17 cellular contexts compared by ENCODE assay signal in genomic region chr4:118824141-118824540, GRCh38. TPM values are rescaled to one million over a fixed set of nuclear protein-coding genes. Genes with fewer than 3 reads are reported as not detected.
DNase-seq lines count a peak whose midpoint lies in the region; ATAC-seq and TF ChIP-seq lines count a peak whose summit lies in the region.
"Had no signal": no experiment of that assay in that cellular context is flagged by ENCODE, and none has a peak within 500 bp of the region (broad histone marks: within the 10 kb centered on the region; RNA-seq: fewer than 3 reads in every experiment).

No MANE protein-coding gene starts in this region.

- DNase-seq in Caco-2 (no peak), T-helper 17 cell (no peak), cerebellar cortex (ENCODE audit: low spot score) (peak; percentile 51), smooth muscle cell (lab: John Stamatoyannopoulos, UW; ENCODE audit: unreplicated experiment) (no peak), dermis blood vessel endothelial cell (no peak)
- no peak for DNase-seq in stimulated activated CD8-positive, alpha-beta memory T cell treated with anti-CD3 and anti-CD28 coated beads, Interleukin-4, amount 100 ng/mL, for 48 hours
- no peak for DNase-seq in stimulated activated CD4-positive, alpha-beta T cell treated with anti-CD3 and anti-CD28 coated beads, Interleukin-12 subunit alpha, Interleukin-12 subunit beta, amount 100 ng/mL, for 4 hours
- DNase-seq: DMS79 treated with DMSO at 0.1 percent for 48 hours, H9, KG1, MV-4-11, NCI-H524 treated with DMSO at 0.1 percent for 48 hours had no signal

- no peaks in the 10 kb centered on the region for H3K4me1 ChIP-seq in Caco-2
- no peaks in the 10 kb centered on the region for H3K4me1 ChIP-seq in smooth muscle cell (ENCODE audit: low read depth)
- H3K4me1 ChIP-seq: SJSA1 had no signal

- no peak overlapping the region for H3K9ac ChIP-seq in smooth muscle cell (ENCODE audit: low read depth)

- POLR2A ChIA-PET in Caco-2 (lab: Charles Lee): no interaction called here

- intact Hi-C loops in Caco-2 (cut with micrococcal nuclease; ENCODE audit: unreplicated experiment): no loop called here

- H3K27ac Mint-ChIP-seq in Caco-2 (ENCODE audit: unreplicated experiment) (peak overlapping the region; percentile 19), T-helper 17 cell (peak overlapping the region; percentile 69)
- H3K27ac Mint-ChIP-seq: B cell had no signal

- H2AFZ ChIP-seq in smooth muscle cell (ENCODE audit: low read depth): no peak overlapping the region

- no peak overlapping the region for H3K4me2 ChIP-seq in smooth muscle cell
- H3K4me2 ChIP-seq: A549 had no signal

- no peaks in the 10 kb centered on the region for H3K9me3 Mint-ChIP-seq in Caco-2 (ENCODE audit: unreplicated experiment)
- H3K9me3 Mint-ChIP-seq: CD14-positive monocyte, H9 had no signal

- WGBS in smooth muscle cell (ENCODE audit: low lambda C conversion rate): 96% methylated on average over 5 of the region's 5 CpGs

- no peaks in the 10 kb centered on the region for H3K27me3 Mint-ChIP-seq in Caco-2 (ENCODE audit: insufficient read depth, unreplicated experiment)
- H3K27me3 Mint-ChIP-seq in T-helper 17 cell: no peaks in the 10 kb centered on the region
- H3K27me3 Mint-ChIP-seq: B cell had no signal

- H3K36me3 ChIP-seq in Caco-2 (ENCODE audit: control insufficient read depth, insufficient read depth, low read length) (no peaks in the 10 kb centered on the region), smooth muscle cell (ENCODE audit: low read depth) (peaks cover 22% of the 10 kb centered on the region)

- CTCF ChIA-PET in Caco-2 (lab: Charles Lee): no interaction called here

- H3K36me3 Mint-ChIP-seq in Caco-2 (ENCODE audit: insufficient read depth, unreplicated experiment) (peaks cover 34% of the 10 kb centered on the region), T-helper 17 cell (ENCODE audit: low read depth) (peaks cover 12% of the 10 kb centered on the region)

- TF ChIP-seq CTCF in Caco-2 (IDR thresholded peaks at IDR 0.05; ENCODE audit: insufficient read depth in 1 of 2, low read depth in 1 of 2, low read length in 1 of 2, severe bottlenecking in 1 of 2, unreplicated experiment in 1 of 2) (no peak), smooth muscle cell (IDR thresholded peaks at IDR 0.05; ENCODE audit: borderline replicate concordance, insufficient read depth, poor library complexity, severe bottlenecking) (no peak)

- H3K4me1 Mint-ChIP-seq in Caco-2 (ENCODE audit: low read depth, unreplicated experiment) (peaks cover 14% of the 10 kb centered on the region), T-helper 17 cell (peaks cover 36% of the 10 kb centered on the region)

- H3K9me3 ChIP-seq in Caco-2 (no peaks in the 10 kb centered on the region), T-helper 17 cell (ENCODE audit: control insufficient read depth, low read length, poor library complexity, severe bottlenecking) (no peaks in the 10 kb centered on the region), smooth muscle cell (replicated peaks; ENCODE audit: low read depth) (no peaks in the 10 kb centered on the region)
- H3K9me3 ChIP-seq: A549, SJSA1 had no signal

- H3K4me3 Mint-ChIP-seq in Caco-2 (ENCODE audit: unreplicated experiment) (no peak overlapping the region), T-helper 17 cell (no peak overlapping the region)
- H3K4me3 Mint-ChIP-seq: B cell, CD14-positive monocyte had no signal

- H3K27me3 ChIP-seq in Caco-2 (replicated peaks; ENCODE audit: control insufficient read depth, insufficient read depth, low read length): no peaks in the 10 kb centered on the region
- H3K27me3 ChIP-seq in smooth muscle cell (ENCODE audit: low read depth): no peaks in the 10 kb centered on the region
- H3K27me3 ChIP-seq: SJSA1 had no signal

- H3F3A ChIP-seq in smooth muscle cell (ENCODE audit: low read depth): peaks cover 18% of the 10 kb centered on the region

- no TSS peak for BruUV-seq in Caco-2 (replicated peaks; lab: Mats Ljungman, UMichigan)

- peak overlapping the region; percentile 2 for H3K27ac ChIP-seq in smooth muscle cell (ENCODE audit: low read depth)
- H3K27ac ChIP-seq: A549, SJSA1 had no signal

- peaks cover 100% of the 10 kb centered on the region for H3K79me2 ChIP-seq in smooth muscle cell (ENCODE audit: low read depth)

- no peak overlapping the region for H3K4me3 ChIP-seq in Caco-2 (ENCODE audit: low read depth, low read length)
- no peak overlapping the region for H3K4me3 ChIP-seq in smooth muscle cell
- H3K4me3 ChIP-seq: A549, GM12878, SJSA1 had no signal

- no peak for ATAC-seq in T-helper 17 cell
- ATAC-seq: A549, GM12878 had no signal

- peaks cover 100% of the 10 kb centered on the region for H4K20me1 ChIP-seq in smooth muscle cell (ENCODE audit: low read depth)

RNA-seq across cellular contexts. Expression of gene SEC24D, which starts 11.8 kb away (rescaled TPM):
- 32.0 and 33.0 TPM in 2 replicates for total RNA-seq in Caco-2 (2022)
- 10 to 100 TPM; 30.9 to 31.2 TPM for total RNA-seq in T-helper 17 cell
- total RNA-seq in smooth muscle cell: 228 and 237 TPM in 2 replicates
- polyA plus RNA-seq in smooth muscle cell: 133 and 163 TPM in 2 replicates
- 43.6 and 65.5 TPM in 2 replicates for total RNA-seq in dermis blood vessel endothelial cell
